9 cellular contexts compared by ENCODE assay signal in genomic region chr17:80827646-80828643, GRCh38.
A peak's percentile ranks its signal among the peaks of the same experiment; 100 is the strongest.
DNase-seq lines count a peak whose midpoint lies in the region; ATAC-seq and TF ChIP-seq lines count a peak whose summit lies in the region.
"Had no signal": no experiment of that assay in that cellular context is flagged by ENCODE, and none has a peak within 500 bp of the region (broad histone marks: within the 10 kb centered on the region; RNA-seq: fewer than 3 reads in every experiment).

No MANE protein-coding gene starts in this region.

- H3K36me3 ChIP-seq in SJSA1 (peaks cover 41% of the 10 kb centered on the region), iPS-18a (ENCODE audit: control insufficient read depth, low read depth, low read length) (no peaks in the 10 kb centered on the region), aorta (ENCODE audit: control insufficient read depth in 1 of 2, insufficient read depth in 2 of 2, low read length in 1 of 2) (peaks cover 0 to 3% of the 10 kb centered on the region in 2 donors), WERI-Rb-1 (peaks cover 51% of the 10 kb centered on the region)

- H3K4me1 Mint-ChIP-seq in natural killer cell treated with Interleukin-12 subunit alpha and Interleukin-12 subunit beta and Interleukin-15 and Interleukin-18, amount 100 ng/mL, for 72 hours (ENCODE audit: low read depth in 2 of 2): peaks cover 28 to 37% of the 10 kb centered on the region in 2 donors
- peaks cover 14 to 21% of the 10 kb centered on the region in 2 donors for H3K4me1 Mint-ChIP-seq in natural killer cell

- H3K9me3 ChIP-seq in SJSA1 (replicated peaks): no peaks in the 10 kb centered on the region
- no peaks in the 10 kb centered on the region for H3K9me3 ChIP-seq in iPS-18a (ENCODE audit: control insufficient read depth, low read depth, low read length)
- no peaks in the 10 kb centered on the region for H3K9me3 ChIP-seq in aorta (ENCODE audit: control insufficient read depth, low read length)
- H3K9me3 ChIP-seq in WERI-Rb-1 (ENCODE audit: severe bottlenecking): no peaks in the 10 kb centered on the region
- H3K9me3 ChIP-seq: lower lobe of right lung had no signal

- H3K27me3 ChIP-seq in SJSA1 (replicated peaks) (no peaks in the 10 kb centered on the region), iPS-18a (ENCODE audit: control insufficient read depth, insufficient read depth, low read length) (no peaks in the 10 kb centered on the region), aorta (ENCODE audit: control insufficient read depth in 1 of 2, insufficient read depth in 2 of 2, low read length in 1 of 2) (no peaks in the 10 kb centered on the region), WERI-Rb-1 (ENCODE audit: insufficient read depth, low read depth, severe bottlenecking) (no peaks in the 10 kb centered on the region)

- H3K4me1 ChIP-seq in SJSA1 (replicated peaks) (peaks cover 28% of the 10 kb centered on the region), iPS-18a (ENCODE audit: control insufficient read depth, low read depth, low read length) (peaks cover 24% of the 10 kb centered on the region), aorta (ENCODE audit: control insufficient read depth in 1 of 2, insufficient read depth in 2 of 2, low read length in 2 of 2) (no peaks in the 10 kb centered on the region)

- no peaks in the 10 kb centered on the region for H3K9me3 Mint-ChIP-seq in natural killer cell treated with Interleukin-12 subunit alpha and Interleukin-12 subunit beta and Interleukin-15 and Interleukin-18, amount 100 ng/mL, for 72 hours
- H3K9me3 Mint-ChIP-seq in natural killer cell: no peaks in the 10 kb centered on the region

- intact Hi-C loops in natural killer cell (cut with micrococcal nuclease): no loop called here
- intact Hi-C loops in aorta (cut with DNase I): loop anchor here in 1 of 2 donors (5.0 kb wide), 1 partner anchor 36 kb away; no protein-coding TSS in a partner anchor

- peak; percentile 54 for DNase-seq in natural killer cell treated with Interleukin-12 subunit alpha and Interleukin-12 subunit beta and Interleukin-15 and Interleukin-18, amount 100 ng/mL, for 72 hours (ENCODE audit: low spot score)
- no peak for DNase-seq in natural killer cell
- DNase-seq in SJSA1 (ENCODE audit: low read depth in 1 of 2, low spot score in 2 of 2): no peak
- peak in 1 of 2 donors; percentile 65 for DNase-seq in aorta
- no peak for DNase-seq in C1 segment of cervical spinal cord (lab: John Stamatoyannopoulos, UW)
- no peak for DNase-seq in WERI-Rb-1
- DNase-seq: lower lobe of right lung had no signal

- H3K4me3 Mint-ChIP-seq in natural killer cell treated with Interleukin-12 subunit alpha and Interleukin-12 subunit beta and Interleukin-15 and Interleukin-18, amount 100 ng/mL, for 72 hours: no peak overlapping the region
- no peak overlapping the region for H3K4me3 Mint-ChIP-seq in natural killer cell

- no peak overlapping the region for H3K27ac Mint-ChIP-seq in natural killer cell treated with Interleukin-12 subunit alpha and Interleukin-12 subunit beta and Interleukin-15 and Interleukin-18, amount 100 ng/mL, for 72 hours
- H3K27ac Mint-ChIP-seq in natural killer cell: no peak overlapping the region

- H3K27me3 Mint-ChIP-seq in natural killer cell treated with Interleukin-12 subunit alpha and Interleukin-12 subunit beta and Interleukin-15 and Interleukin-18, amount 100 ng/mL, for 72 hours: no peaks in the 10 kb centered on the region
- H3K27me3 Mint-ChIP-seq in natural killer cell (ENCODE audit: low read depth in 2 of 2): no peaks in the 10 kb centered on the region

- ATAC-seq in natural killer cell treated with Interleukin-12 subunit alpha and Interleukin-12 subunit beta and Interleukin-15 and Interleukin-18, amount 100 ng/mL, for 72 hours: no peak
- ATAC-seq in natural killer cell (no peak), aorta (ENCODE audit: low FRiP score) (peak; percentile 4), HG03159 (IDR thresholded peaks at IDR 0.05; ENCODE audit: unreplicated experiment) (no peak)

- H3K9ac ChIP-seq in iPS-18a (ENCODE audit: low read length): no peak overlapping the region

- 92 to 94% methylated on average over 34 of the region's 34 CpGs for WGBS in aorta, 2 donors

- H3K27ac ChIP-seq in SJSA1 (peak overlapping the region; percentile 40), iPS-18a (ENCODE audit: low read length) (no peak overlapping the region), aorta (ENCODE audit: low read depth in 1 of 2, low read length in 2 of 2) (no peak overlapping the region), WERI-Rb-1 (no peak overlapping the region)
- H3K27ac ChIP-seq: lower lobe of right lung had no signal

- H3K4me3 ChIP-seq in SJSA1: no peak overlapping the region
- peak overlapping the region; percentile 1 for H3K4me3 ChIP-seq in iPS-18a (ENCODE audit: low read length)
- H3K4me3 ChIP-seq in aorta (ENCODE audit: low read length in 2 of 2): no peak overlapping the region
- H3K4me3 ChIP-seq in WERI-Rb-1 (ENCODE audit: low read depth, low read length): no peak overlapping the region
- H3K4me3 ChIP-seq: lower lobe of right lung had no signal

- TF ChIP-seq CTCF in natural killer cell (IDR thresholded peaks at IDR 0.05): no peak
- no peak for TF ChIP-seq CTCF in WERI-Rb-1 (IDR thresholded peaks at IDR 0.05; ENCODE audit: low read depth, low read length)

- H3K36me3 Mint-ChIP-seq in natural killer cell treated with Interleukin-12 subunit alpha and Interleukin-12 subunit beta and Interleukin-15 and Interleukin-18, amount 100 ng/mL, for 72 hours: no peaks in the 10 kb centered on the region
- H3K36me3 Mint-ChIP-seq in natural killer cell: no peaks in the 10 kb centered on the region
